8 cellular contexts compared by ENCODE assay signal in genomic region chr2:9778012-9778411, GRCh38.
DNase-seq lines count a peak whose midpoint lies in the region; ATAC-seq and TF ChIP-seq lines count a peak whose summit lies in the region.

No MANE protein-coding gene starts in this region.

- 0 out of 2 replicates have a peak, but pooled peaks cover 3% of the 10 kb centered on the region for H3K9me1 ChIP-seq in IMR-90 (ENCODE audit: insufficient read depth, low read length)

- no peak overlapping the region for H2BK15ac ChIP-seq in IMR-90 (ENCODE audit: low read depth, low read length)

- no peaks in the 10 kb centered on the region for H3K79me1 ChIP-seq in IMR-90 (ENCODE audit: low read depth in 1 of 2, low read length in 2 of 2)

- dilution Hi-C loops in IMR-90 (cut with HindIII; ENCODE audit: low sequenced_read_pairs, unreplicated experiment), result no loop called here

- no peak overlapping the region for H3K4ac ChIP-seq in IMR-90 (ENCODE audit: low read depth, low read length)

- POLR2A ChIA-PET in IMR-90 (lab: Charles Lee; ENCODE audit: unreplicated experiment), result no interaction called here

- H2BK20ac ChIP-seq in IMR-90 (ENCODE audit: low read depth, low read length), result no peak overlapping the region

- no peak overlapping the region for H2BK5ac ChIP-seq in IMR-90 (ENCODE audit: low read depth, low read length, poor library complexity, severe bottlenecking)

- no peak overlapping the region for H3K14ac ChIP-seq in IMR-90 (replicated peaks; ENCODE audit: low read depth, low read length)

- no peak overlapping the region for H3K27ac ChIP-seq in IMR-90 (ENCODE audit: insufficient read depth, low read length)
- H3K27ac ChIP-seq in brain microvascular endothelial cell, result no peak overlapping the region

- BruUV-seq in IMR-90 (replicated peaks; lab: Mats Ljungman, UMichigan), result no TSS peak

- peaks cover 23% of the 10 kb centered on the region for H3K27me3 ChIP-seq in IMR-90 (ENCODE audit: control insufficient read depth, insufficient read depth, low read length)
- H3K27me3 ChIP-seq in brain microvascular endothelial cell (replicated peaks), result no peaks in the 10 kb centered on the region

- H3K9me3 ChIP-seq in IMR-90 (ENCODE audit: control insufficient read depth, insufficient read depth, low read length), result no peaks in the 10 kb centered on the region

- H3K27me3 Mint-ChIP-seq in neural crest cell (ENCODE audit: low read depth), result no peaks in the 10 kb centered on the region
- H3K27me3 Mint-ChIP-seq in T-helper 2 cell treated with Interferon-gamma antibody and Interleukin-4, amounts not matched to agents 5 μg/mL and 100 μg/mL, for 36 hours (ENCODE audit: low read depth), result no peaks in the 10 kb centered on the region

- H3K18ac ChIP-seq in IMR-90 (ENCODE audit: low read depth, low read length), result no peak overlapping the region

- 84% methylated on average over 5 of the region's 9 CpGs; no CpG with 5 or more reads in 1 of the 2 experiments for WGBS in IMR-90 (ENCODE audit: extremely low coverage in 2 of 2, insufficient read length in 1 of 2), 2 experiments

- H3K56ac ChIP-seq in IMR-90 (ENCODE audit: extremely low read depth, insufficient read depth, low read length), result no peak overlapping the region

- H3K4me3 Mint-ChIP-seq in neural crest cell, result no peak overlapping the region
- no peak overlapping the region for H3K4me3 Mint-ChIP-seq in T-helper 2 cell treated with Interferon-gamma antibody and Interleukin-4, amounts not matched to agents 5 μg/mL and 100 μg/mL, for 36 hours

- DNase-seq in DMS 273 (lab: John Stamatoyannopoulos, UW; ENCODE audit: unreplicated experiment), result peak; percentile 63
- no peak for DNase-seq in DMS 273 treated with DMSO at 0.1 percent for 48 hours (lab: John Stamatoyannopoulos, UW)
- no peak for DNase-seq in IMR-90
- no peak for DNase-seq in brain microvascular endothelial cell
- DNase-seq in neural crest cell (ENCODE audit: low read depth, low spot score), result no peak
- no peak for DNase-seq in globus pallidus (ENCODE audit: low spot score)
- no peak for DNase-seq in NCI-H2196 treated with DMSO at 0.1 percent for 48 hours (lab: John Stamatoyannopoulos, UW; ENCODE audit: unreplicated experiment)
- no peak for DNase-seq in T-helper 2 cell treated with Interferon-gamma antibody and Interleukin-4, amounts not matched to agents 5 μg/mL and 100 μg/mL, for 36 hours (ENCODE audit: low spot score)

- H3K9me3 Mint-ChIP-seq in neural crest cell, result peaks cover 6% of the 10 kb centered on the region
- H3K9me3 Mint-ChIP-seq in T-helper 2 cell treated with Interferon-gamma antibody and Interleukin-4, amounts not matched to agents 5 μg/mL and 100 μg/mL, for 36 hours, result no peaks in the 10 kb centered on the region

- no peaks in the 10 kb centered on the region for H3K4me1 ChIP-seq in IMR-90 (ENCODE audit: control insufficient read depth, insufficient read depth, low read length)

- no peak overlapping the region for H3K4me2 ChIP-seq in IMR-90 (ENCODE audit: low read depth, low read length)

- H2AFZ ChIP-seq in IMR-90 (replicated peaks; ENCODE audit: low read length, poor library complexity), result no peak overlapping the region

- no peaks in the 10 kb centered on the region for H3K36me3 Mint-ChIP-seq in neural crest cell (ENCODE audit: low read depth)
- no peaks in the 10 kb centered on the region for H3K36me3 Mint-ChIP-seq in T-helper 2 cell treated with Interferon-gamma antibody and Interleukin-4, amounts not matched to agents 5 μg/mL and 100 μg/mL, for 36 hours (ENCODE audit: low read depth)

- H2AK9ac ChIP-seq in IMR-90 (replicated peaks; ENCODE audit: low read depth, low read length, poor library complexity), result no peak overlapping the region

- no peak for TF ChIP-seq POLR2A in IMR-90 (IDR thresholded peaks at IDR 0.05; ENCODE audit: low read depth, low read length)

- no peak overlapping the region for H2BK120ac ChIP-seq in IMR-90 (ENCODE audit: low read depth, low read length)

- H4K91ac ChIP-seq in IMR-90 (ENCODE audit: insufficient read depth, low read depth, low read length), result no peak overlapping the region

- intact Hi-C loops in IMR-90 (cut with micrococcal nuclease), result no loop called here

- H4K5ac ChIP-seq in IMR-90 (ENCODE audit: low read depth, low read length), result no peak overlapping the region

- CTCF ChIA-PET in IMR-90 (lab: Yijun Ruan, JAX), result no interaction called here

- H3K36me3 ChIP-seq in IMR-90 (ENCODE audit: control insufficient read depth, insufficient read depth, low read length) (no peaks in the 10 kb centered on the region), brain microvascular endothelial cell (replicated peaks) (no peaks in the 10 kb centered on the region)

- H2AK5ac ChIP-seq in IMR-90 (ENCODE audit: low read depth, low read length), result no peak overlapping the region; the same call in 1 of the 2 replicates

- no peaks in the 10 kb centered on the region for H4K20me1 ChIP-seq in IMR-90 (ENCODE audit: insufficient read depth, low read length)

- no peak overlapping the region for H3K9ac ChIP-seq in IMR-90 (ENCODE audit: low read depth, low read length)

- H3K4me3 ChIP-seq in IMR-90 (ENCODE audit: insufficient read depth, low read depth, low read length) (no peak overlapping the region), brain microvascular endothelial cell (ENCODE audit: low read depth, low read length) (no peak overlapping the region)

- in situ Hi-C loops in IMR-90 (cut with MboI; ENCODE audit: low sequenced_read_pairs), result no loop called here
- in situ Hi-C loops in brain microvascular endothelial cell (cut with HindIII; ENCODE audit: low pct_ligation_motif_present, low sequenced_read_pairs), result no loop called here

- no peak overlapping the region for H3K27ac Mint-ChIP-seq in neural crest cell (ENCODE audit: unreplicated experiment)
- no peak overlapping the region for H3K27ac Mint-ChIP-seq in T-helper 2 cell treated with Interferon-gamma antibody and Interleukin-4, amounts not matched to agents 5 μg/mL and 100 μg/mL, for 36 hours

- ATAC-seq in IMR-90 (ENCODE audit: low read depth), result peak; percentile 56

- H3K23ac ChIP-seq in IMR-90 (ENCODE audit: low read depth, low read length), result no peak overlapping the region

- TF ChIP-seq CTCF in IMR-90 (conservative IDR thresholded peaks at IDR 0.05; ENCODE audit: low read depth, low read length) (peak; percentile 27), brain microvascular endothelial cell (IDR thresholded peaks at IDR 0.05; ENCODE audit: low read depth, low read length, missing control alignments) (peak; percentile 67), neural crest cell (conservative IDR thresholded peaks at IDR 0.05) (peak; percentile 38)

- H4K8ac ChIP-seq in IMR-90 (ENCODE audit: low read depth in 2 of 2, low read length in 2 of 2), result no peak overlapping the region

- H3K4me1 Mint-ChIP-seq in neural crest cell, result peaks cover 20% of the 10 kb centered on the region
- H3K4me1 Mint-ChIP-seq in T-helper 2 cell treated with Interferon-gamma antibody and Interleukin-4, amounts not matched to agents 5 μg/mL and 100 μg/mL, for 36 hours (ENCODE audit: low read depth), result peaks cover 49% of the 10 kb centered on the region

- peak; percentile 29; the same call in 1 of the 2 replicates for TF ChIP-seq RAD21 in IMR-90 (IDR thresholded peaks at IDR 0.05; ENCODE audit: low read length)

TF ChIP-seq in IMR-90, 13 proteins besides CTCF, POLR2A, EP300 and RAD21:
- no peak for TF ChIP-seq NFE2L2 (IDR thresholded peaks at IDR 0.05; ENCODE audit: low read depth, low read length)
- TF ChIP-seq USF2 (IDR thresholded peaks at IDR 0.05; ENCODE audit: low read depth, low read length), result no peak
- TF ChIP-seq RCOR1 (IDR thresholded peaks at IDR 0.05; ENCODE audit: insufficient replicate concordance, low read length), result no peak
